In genomic region chr22:31489632-31490495, GRCh38 we compare ENCODE assay signal across 1 cellular context.
TF ChIP-seq lines count a peak whose summit lies in the region.

A gene with protein sequence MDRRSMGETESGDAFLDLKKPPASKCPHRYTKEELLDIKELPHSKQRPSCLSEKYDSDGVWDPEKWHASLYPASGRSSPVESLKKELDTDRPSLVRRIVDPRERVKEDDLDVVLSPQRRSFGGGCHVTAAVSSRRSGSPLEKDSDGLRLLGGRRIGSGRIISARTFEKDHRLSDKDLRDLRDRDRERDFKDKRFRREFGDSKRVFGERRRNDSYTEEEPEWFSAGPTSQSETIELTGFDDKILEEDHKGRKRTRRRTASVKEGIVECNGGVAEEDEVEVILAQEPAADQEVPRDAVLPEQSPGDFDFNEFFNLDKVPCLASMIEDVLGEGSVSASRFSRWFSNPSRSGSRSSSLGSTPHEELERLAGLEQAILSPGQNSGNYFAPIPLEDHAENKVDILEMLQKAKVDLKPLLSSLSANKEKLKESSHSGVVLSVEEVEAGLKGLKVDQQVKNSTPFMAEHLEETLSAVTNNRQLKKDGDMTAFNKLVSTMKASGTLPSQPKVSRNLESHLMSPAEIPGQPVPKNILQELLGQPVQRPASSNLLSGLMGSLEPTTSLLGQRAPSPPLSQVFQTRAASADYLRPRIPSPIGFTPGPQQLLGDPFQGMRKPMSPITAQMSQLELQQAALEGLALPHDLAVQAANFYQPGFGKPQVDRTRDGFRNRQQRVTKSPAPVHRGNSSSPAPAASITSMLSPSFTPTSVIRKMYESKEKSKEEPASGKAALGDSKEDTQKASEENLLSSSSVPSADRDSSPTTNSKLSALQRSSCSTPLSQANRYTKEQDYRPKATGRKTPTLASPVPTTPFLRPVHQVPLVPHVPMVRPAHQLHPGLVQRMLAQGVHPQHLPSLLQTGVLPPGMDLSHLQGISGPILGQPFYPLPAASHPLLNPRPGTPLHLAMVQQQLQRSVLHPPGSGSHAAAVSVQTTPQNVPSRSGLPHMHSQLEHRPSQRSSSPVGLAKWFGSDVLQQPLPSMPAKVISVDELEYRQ (minus strand): TSS chr22:31489842. CDS start chr22:31488718, 1,124 bp downstream.

TF ChIP-seq in HepG2, 621 proteins besides CTCF, POLR2A, EP300 and RAD21 (continued from another document and continues in another):
- TF ChIP-seq, protein P1, sequence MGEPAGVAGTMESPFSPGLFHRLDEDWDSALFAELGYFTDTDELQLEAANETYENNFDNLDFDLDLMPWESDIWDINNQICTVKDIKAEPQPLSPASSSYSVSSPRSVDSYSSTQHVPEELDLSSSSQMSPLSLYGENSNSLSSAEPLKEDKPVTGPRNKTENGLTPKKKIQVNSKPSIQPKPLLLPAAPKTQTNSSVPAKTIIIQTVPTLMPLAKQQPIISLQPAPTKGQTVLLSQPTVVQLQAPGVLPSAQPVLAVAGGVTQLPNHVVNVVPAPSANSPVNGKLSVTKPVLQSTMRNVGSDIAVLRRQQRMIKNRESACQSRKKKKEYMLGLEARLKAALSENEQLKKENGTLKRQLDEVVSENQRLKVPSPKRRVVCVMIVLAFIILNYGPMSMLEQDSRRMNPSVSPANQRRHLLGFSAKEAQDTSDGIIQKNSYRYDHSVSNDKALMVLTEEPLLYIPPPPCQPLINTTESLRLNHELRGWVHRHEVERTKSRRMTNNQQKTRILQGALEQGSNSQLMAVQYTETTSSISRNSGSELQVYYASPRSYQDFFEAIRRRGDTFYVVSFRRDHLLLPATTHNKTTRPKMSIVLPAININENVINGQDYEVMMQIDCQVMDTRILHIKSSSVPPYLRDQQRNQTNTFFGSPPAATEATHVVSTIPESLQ (CRISPR knock-in tag; conservative IDR thresholded peaks at IDR 0.05), result no peak
- 0 out of 2 replicates have a peak, but pooled peaks have one; percentile 77 for TF ChIP-seq ZNF138 (CRISPR knock-in tag; IDR thresholded peaks at IDR 0.05; ENCODE audit: low read depth)
- TF ChIP-seq HDAC6 (IDR thresholded peaks at IDR 0.05; ENCODE audit: low read depth, low read length), result no peak
- TF ChIP-seq HNRNPL (IDR thresholded peaks at IDR 0.05; ENCODE audit: low read depth, low read length), result no peak
- peak; percentile 83 for TF ChIP-seq ZBTB2 (CRISPR knock-in tag; IDR thresholded peaks at IDR 0.05; ENCODE audit: low read depth)
- TF ChIP-seq ZFP36 (IDR thresholded peaks at IDR 0.05; ENCODE audit: borderline replicate concordance, low read depth, low read length, partially characterized antibody), result no peak
- no peak for TF ChIP-seq ZNF414 (CRISPR knock-in tag; IDR thresholded peaks at IDR 0.05)
- no peak for TF ChIP-seq NFRKB (IDR thresholded peaks at IDR 0.05)
- peak; percentile 69; the same call in 1 of the 2 replicates for TF ChIP-seq ZNF274 (CRISPR knock-in tag; IDR thresholded peaks at IDR 0.05)
- TF ChIP-seq CHD2 (IDR thresholded peaks at IDR 0.05; ENCODE audit: low read depth, low read length), result no peak
- no peak for TF ChIP-seq ZNF562 (CRISPR knock-in tag; IDR thresholded peaks at IDR 0.05; ENCODE audit: borderline replicate concordance)
- no peak; the same call in 1 of the 2 replicates for TF ChIP-seq RNF219 (CRISPR knock-in tag; IDR thresholded peaks at IDR 0.05)
- TF ChIP-seq ZNF3 (CRISPR knock-in tag; IDR thresholded peaks at IDR 0.05), result no peak
- no peak for TF ChIP-seq ZKSCAN1 (IDR thresholded peaks at IDR 0.05; ENCODE audit: low read length)
- no peak for TF ChIP-seq TRIM24 (CRISPR knock-in tag; IDR thresholded peaks at IDR 0.05)
- TF ChIP-seq ZNF883 (CRISPR knock-in tag; IDR thresholded peaks at IDR 0.05; ENCODE audit: not compliant biosample characterization), result peak; percentile 81
- TF ChIP-seq ZNF550 (CRISPR knock-in tag; IDR thresholded peaks at IDR 0.05; ENCODE audit: borderline replicate concordance), result no peak
- TF ChIP-seq, protein P2, sequence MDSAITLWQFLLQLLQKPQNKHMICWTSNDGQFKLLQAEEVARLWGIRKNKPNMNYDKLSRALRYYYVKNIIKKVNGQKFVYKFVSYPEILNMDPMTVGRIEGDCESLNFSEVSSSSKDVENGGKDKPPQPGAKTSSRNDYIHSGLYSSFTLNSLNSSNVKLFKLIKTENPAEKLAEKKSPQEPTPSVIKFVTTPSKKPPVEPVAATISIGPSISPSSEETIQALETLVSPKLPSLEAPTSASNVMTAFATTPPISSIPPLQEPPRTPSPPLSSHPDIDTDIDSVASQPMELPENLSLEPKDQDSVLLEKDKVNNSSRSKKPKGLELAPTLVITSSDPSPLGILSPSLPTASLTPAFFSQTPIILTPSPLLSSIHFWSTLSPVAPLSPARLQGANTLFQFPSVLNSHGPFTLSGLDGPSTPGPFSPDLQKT (CRISPR knock-in tag; IDR thresholded peaks at IDR 0.05; ENCODE audit: borderline replicate concordance), result no peak
- peak; percentile 39 for TF ChIP-seq YY1 (IDR thresholded peaks at IDR 0.05; ENCODE audit: insufficient read depth, insufficient replicate concordance, low read depth, low read length)
- TF ChIP-seq, protein P3, sequence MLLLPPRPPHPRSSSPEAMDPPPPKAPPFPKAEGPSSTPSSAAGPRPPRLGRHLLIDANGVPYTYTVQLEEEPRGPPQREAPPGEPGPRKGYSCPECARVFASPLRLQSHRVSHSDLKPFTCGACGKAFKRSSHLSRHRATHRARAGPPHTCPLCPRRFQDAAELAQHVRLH (CRISPR knock-in tag; IDR thresholded peaks at IDR 0.05; ENCODE audit: borderline replicate concordance, low read depth), result 0 out of 2 replicates have a peak, but pooled peaks have one; percentile 28
- TF ChIP-seq ZNF484 (CRISPR knock-in tag; IDR thresholded peaks at IDR 0.05; ENCODE audit: borderline replicate concordance, low read depth), result no peak
- TF ChIP-seq, protein P4, sequence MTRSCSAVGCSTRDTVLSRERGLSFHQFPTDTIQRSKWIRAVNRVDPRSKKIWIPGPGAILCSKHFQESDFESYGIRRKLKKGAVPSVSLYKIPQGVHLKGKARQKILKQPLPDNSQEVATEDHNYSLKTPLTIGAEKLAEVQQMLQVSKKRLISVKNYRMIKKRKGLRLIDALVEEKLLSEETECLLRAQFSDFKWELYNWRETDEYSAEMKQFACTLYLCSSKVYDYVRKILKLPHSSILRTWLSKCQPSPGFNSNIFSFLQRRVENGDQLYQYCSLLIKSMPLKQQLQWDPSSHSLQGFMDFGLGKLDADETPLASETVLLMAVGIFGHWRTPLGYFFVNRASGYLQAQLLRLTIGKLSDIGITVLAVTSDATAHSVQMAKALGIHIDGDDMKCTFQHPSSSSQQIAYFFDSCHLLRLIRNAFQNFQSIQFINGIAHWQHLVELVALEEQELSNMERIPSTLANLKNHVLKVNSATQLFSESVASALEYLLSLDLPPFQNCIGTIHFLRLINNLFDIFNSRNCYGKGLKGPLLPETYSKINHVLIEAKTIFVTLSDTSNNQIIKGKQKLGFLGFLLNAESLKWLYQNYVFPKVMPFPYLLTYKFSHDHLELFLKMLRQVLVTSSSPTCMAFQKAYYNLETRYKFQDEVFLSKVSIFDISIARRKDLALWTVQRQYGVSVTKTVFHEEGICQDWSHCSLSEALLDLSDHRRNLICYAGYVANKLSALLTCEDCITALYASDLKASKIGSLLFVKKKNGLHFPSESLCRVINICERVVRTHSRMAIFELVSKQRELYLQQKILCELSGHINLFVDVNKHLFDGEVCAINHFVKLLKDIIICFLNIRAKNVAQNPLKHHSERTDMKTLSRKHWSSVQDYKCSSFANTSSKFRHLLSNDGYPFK (CRISPR knock-in tag; IDR thresholded peaks at IDR 0.05; ENCODE audit: borderline replicate concordance), result no peak
- no peak for TF ChIP-seq MIER3 (CRISPR knock-in tag; IDR thresholded peaks at IDR 0.05; ENCODE audit: borderline replicate concordance)
- no peak for TF ChIP-seq CBX2 (IDR thresholded peaks at IDR 0.05; ENCODE audit: low read depth, low read length)
- no peak for TF ChIP-seq CBX2 (CRISPR knock-in tag; IDR thresholded peaks at IDR 0.05; ENCODE audit: low read depth)
- TF ChIP-seq ZNF841 (CRISPR knock-in tag; IDR thresholded peaks at IDR 0.05; ENCODE audit: borderline replicate concordance), result no peak
- no peak for TF ChIP-seq ONECUT2 (CRISPR knock-in tag; IDR thresholded peaks at IDR 0.05)
- TF ChIP-seq HNRNPK (IDR thresholded peaks at IDR 0.05; ENCODE audit: low read depth, low read length, poor library complexity, severe bottlenecking), result peak; percentile 96
- TF ChIP-seq RCOR2 (CRISPR knock-in tag; IDR thresholded peaks at IDR 0.05), result no peak
- TF ChIP-seq ZNF616 (CRISPR knock-in tag; IDR thresholded peaks at IDR 0.05; ENCODE audit: low read depth), result peak; percentile 66; the same call in 1 of the 2 replicates
- TF ChIP-seq ZBTB21 (CRISPR knock-in tag; IDR thresholded peaks at IDR 0.05), result no peak
- TF ChIP-seq, protein P5, sequence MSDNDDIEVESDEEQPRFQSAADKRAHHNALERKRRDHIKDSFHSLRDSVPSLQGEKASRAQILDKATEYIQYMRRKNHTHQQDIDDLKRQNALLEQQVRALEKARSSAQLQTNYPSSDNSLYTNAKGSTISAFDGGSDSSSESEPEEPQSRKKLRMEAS (IDR thresholded peaks at IDR 0.05), result peak; percentile 76
- no peak for TF ChIP-seq ZFP36L1 (CRISPR knock-in tag; IDR thresholded peaks at IDR 0.05)
- no peak for TF ChIP-seq ZNF17 (CRISPR knock-in tag; IDR thresholded peaks at IDR 0.05)
- TF ChIP-seq CEBPB (IDR thresholded peaks at IDR 0.05; ENCODE audit: borderline replicate concordance, low read depth, low read length), result no peak
- TF ChIP-seq CCAR2 (optimal IDR thresholded peaks at IDR 0.05; ENCODE audit: low read depth, low read length), result no peak
- no peak for TF ChIP-seq NPAS2 (CRISPR knock-in tag; IDR thresholded peaks at IDR 0.05; ENCODE audit: borderline replicate concordance)
- no peak for TF ChIP-seq ZBTB20 (CRISPR knock-in tag; IDR thresholded peaks at IDR 0.05; ENCODE audit: borderline replicate concordance, low read depth)
- TF ChIP-seq PITX1 (CRISPR knock-in tag; IDR thresholded peaks at IDR 0.05), result no peak
- TF ChIP-seq, protein P6, sequence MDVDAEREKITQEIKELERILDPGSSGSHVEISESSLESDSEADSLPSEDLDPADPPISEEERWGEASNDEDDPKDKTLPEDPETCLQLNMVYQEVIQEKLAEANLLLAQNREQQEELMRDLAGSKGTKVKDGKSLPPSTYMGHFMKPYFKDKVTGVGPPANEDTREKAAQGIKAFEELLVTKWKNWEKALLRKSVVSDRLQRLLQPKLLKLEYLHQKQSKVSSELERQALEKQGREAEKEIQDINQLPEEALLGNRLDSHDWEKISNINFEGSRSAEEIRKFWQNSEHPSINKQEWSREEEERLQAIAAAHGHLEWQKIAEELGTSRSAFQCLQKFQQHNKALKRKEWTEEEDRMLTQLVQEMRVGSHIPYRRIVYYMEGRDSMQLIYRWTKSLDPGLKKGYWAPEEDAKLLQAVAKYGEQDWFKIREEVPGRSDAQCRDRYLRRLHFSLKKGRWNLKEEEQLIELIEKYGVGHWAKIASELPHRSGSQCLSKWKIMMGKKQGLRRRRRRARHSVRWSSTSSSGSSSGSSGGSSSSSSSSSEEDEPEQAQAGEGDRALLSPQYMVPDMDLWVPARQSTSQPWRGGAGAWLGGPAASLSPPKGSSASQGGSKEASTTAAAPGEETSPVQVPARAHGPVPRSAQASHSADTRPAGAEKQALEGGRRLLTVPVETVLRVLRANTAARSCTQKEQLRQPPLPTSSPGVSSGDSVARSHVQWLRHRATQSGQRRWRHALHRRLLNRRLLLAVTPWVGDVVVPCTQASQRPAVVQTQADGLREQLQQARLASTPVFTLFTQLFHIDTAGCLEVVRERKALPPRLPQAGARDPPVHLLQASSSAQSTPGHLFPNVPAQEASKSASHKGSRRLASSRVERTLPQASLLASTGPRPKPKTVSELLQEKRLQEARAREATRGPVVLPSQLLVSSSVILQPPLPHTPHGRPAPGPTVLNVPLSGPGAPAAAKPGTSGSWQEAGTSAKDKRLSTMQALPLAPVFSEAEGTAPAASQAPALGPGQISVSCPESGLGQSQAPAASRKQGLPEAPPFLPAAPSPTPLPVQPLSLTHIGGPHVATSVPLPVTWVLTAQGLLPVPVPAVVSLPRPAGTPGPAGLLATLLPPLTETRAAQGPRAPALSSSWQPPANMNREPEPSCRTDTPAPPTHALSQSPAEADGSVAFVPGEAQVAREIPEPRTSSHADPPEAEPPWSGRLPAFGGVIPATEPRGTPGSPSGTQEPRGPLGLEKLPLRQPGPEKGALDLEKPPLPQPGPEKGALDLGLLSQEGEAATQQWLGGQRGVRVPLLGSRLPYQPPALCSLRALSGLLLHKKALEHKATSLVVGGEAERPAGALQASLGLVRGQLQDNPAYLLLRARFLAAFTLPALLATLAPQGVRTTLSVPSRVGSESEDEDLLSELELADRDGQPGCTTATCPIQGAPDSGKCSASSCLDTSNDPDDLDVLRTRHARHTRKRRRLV (CRISPR knock-in tag; IDR thresholded peaks at IDR 0.05), result no peak
- no peak for TF ChIP-seq ZNF121 (CRISPR knock-in tag; IDR thresholded peaks at IDR 0.05)
- TF ChIP-seq NR2F1 (CRISPR knock-in tag; IDR thresholded peaks at IDR 0.05), result no peak
